In the genomic region with DNA sequence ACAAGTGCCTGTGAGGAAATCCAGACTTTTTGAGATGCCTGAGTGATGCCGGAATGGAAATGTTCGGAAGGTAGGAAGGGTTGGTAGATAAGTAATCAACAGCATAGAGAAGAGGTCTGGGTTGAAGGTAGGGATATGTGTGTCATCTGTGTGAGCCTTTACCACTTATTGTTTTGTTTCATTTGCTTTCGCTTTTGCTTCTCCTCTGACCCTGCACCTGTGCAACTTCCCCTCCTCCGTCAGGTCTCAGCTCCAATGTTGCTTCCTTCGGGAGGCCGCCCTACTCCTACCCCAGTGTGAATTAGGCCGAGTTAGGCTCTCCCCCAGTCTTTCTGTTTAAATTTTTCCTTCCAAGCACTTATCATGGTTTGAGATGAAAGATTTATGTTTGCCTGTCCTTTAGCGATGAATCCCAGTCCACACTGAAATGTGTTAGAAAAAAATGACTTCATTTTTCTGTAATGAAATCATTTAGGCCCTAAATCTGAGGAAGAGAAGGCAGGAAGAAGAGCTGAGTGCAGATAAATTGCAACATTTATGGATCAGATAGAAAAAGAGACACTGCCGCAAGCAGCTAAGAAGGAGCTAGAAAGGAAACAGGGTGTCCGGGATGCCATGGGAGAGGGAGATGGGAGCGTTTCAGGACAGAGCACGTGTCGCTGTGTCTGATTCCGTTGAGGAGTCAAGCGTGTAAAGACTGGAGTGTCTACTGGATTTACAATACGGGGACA, we compare ENCODE assay signal across 9 cellular contexts.
DNase-seq lines count a peak whose midpoint lies in the region; ATAC-seq, FAIRE-seq and TF ChIP-seq lines count a peak whose summit lies in the region.
"Had no signal": no experiment of that assay in that cellular context is flagged by ENCODE, and none has a peak within 500 bp of the region (broad histone marks: within the 10 kb centered on the region; RNA-seq: fewer than 3 reads in every experiment).

No MANE protein-coding gene starts in this region.

- H3K27me3 Mint-ChIP-seq in stimulated activated naive CD8-positive, alpha-beta T cell treated with anti-CD3 and anti-CD28 coated beads, Interleukin-15, amount 100 ng/mL, for 72 hours = no peaks in the 10 kb centered on the region
- H3K27me3 Mint-ChIP-seq: brain had no signal

- peak; percentile 92 for ATAC-seq in GM19397 (IDR thresholded peaks at IDR 0.05; ENCODE audit: unreplicated experiment)
- peak; percentile 85 for ATAC-seq in HG03442 (IDR thresholded peaks at IDR 0.05; ENCODE audit: unreplicated experiment)
- peak; percentile 95 for ATAC-seq in stimulated activated naive CD8-positive, alpha-beta T cell treated with anti-CD3 and anti-CD28 coated beads, Interleukin-15, amount 100 ng/mL, for 72 hours

- H3K4me1 ChIP-seq in duodenal mucosa (ENCODE audit: control insufficient read depth in 1 of 2, insufficient read depth in 2 of 2, low read length in 2 of 2) (peaks cover 7 to 16% of the 10 kb centered on the region in 2 donors), PC-9 (replicated peaks; ENCODE audit: insufficient read depth) (peaks cover 1% of the 10 kb centered on the region; the same call in 1 of the 2 replicates)

- peaks cover 5% of the 10 kb centered on the region; the same call in 1 of the 2 replicates for H3F3A ChIP-seq in PC-9 (ENCODE audit: insufficient read depth, low read depth)

- no peaks in the 10 kb centered on the region for H3K9me2 ChIP-seq in PC-9 (ENCODE audit: insufficient read depth)

- no peaks in the 10 kb centered on the region for H3K9me3 Mint-ChIP-seq in stimulated activated naive CD8-positive, alpha-beta T cell treated with anti-CD3 and anti-CD28 coated beads, Interleukin-15, amount 100 ng/mL, for 72 hours
- H3K9me3 Mint-ChIP-seq: brain had no signal

- no peaks in the 10 kb centered on the region for H3K36me3 ChIP-seq in duodenal mucosa (ENCODE audit: control insufficient read depth in 1 of 2, insufficient read depth in 2 of 2, low read length in 2 of 2)
- H3K36me3 ChIP-seq in PC-9 (ENCODE audit: low read depth) = no peaks in the 10 kb centered on the region

- no peak overlapping the region for H3K4me2 ChIP-seq in PC-9

- no peak overlapping the region for H3K27ac Mint-ChIP-seq in stimulated activated naive CD8-positive, alpha-beta T cell treated with anti-CD3 and anti-CD28 coated beads, Interleukin-15, amount 100 ng/mL, for 72 hours
- H3K27ac Mint-ChIP-seq: brain had no signal

- H3K9ac ChIP-seq in duodenal mucosa (ENCODE audit: low read depth in 1 of 2, low read length in 2 of 2) = no peak overlapping the region

- no peak overlapping the region for H2AFZ ChIP-seq in PC-9

- TF ChIP-seq CTCF in PC-9 (conservative IDR thresholded peaks at IDR 0.05) = no peak

- no peaks in the 10 kb centered on the region for H3K4me1 Mint-ChIP-seq in stimulated activated naive CD8-positive, alpha-beta T cell treated with anti-CD3 and anti-CD28 coated beads, Interleukin-15, amount 100 ng/mL, for 72 hours

- no peaks in the 10 kb centered on the region for H3K79me2 ChIP-seq in PC-9 (ENCODE audit: low read depth)

- H3K27ac ChIP-seq in duodenal mucosa (ENCODE audit: low read depth, low read length) (peak overlapping the region; percentile 16), PC-9 (no peak overlapping the region)

- H3K4me3 ChIP-seq in duodenal mucosa (ENCODE audit: low read depth in 1 of 2, low read length in 2 of 2) = peak overlapping the region; percentile 40 to 51
- H3K4me3 ChIP-seq in PC-9 = no peak overlapping the region

- H4K20me1 ChIP-seq in PC-9 (ENCODE audit: insufficient read depth) = no peaks in the 10 kb centered on the region

- no peak for FAIRE-seq in RCC 7860 (lab: Jason Lieb, UNC)

- DNase-seq in EH (ENCODE audit: low read depth) = peak; percentile 73
- DNase-seq in stimulated activated naive CD8-positive, alpha-beta T cell treated with anti-CD3 and anti-CD28 coated beads, Interleukin-15, amount 100 ng/mL, for 72 hours = peak; percentile 13 to 33
- DNase-seq in PC-9 = no peak
- DNase-seq in RCC 7860 (ENCODE audit: low spot score) = no peak
- no peak for DNase-seq in AML-193 (lab: John Stamatoyannopoulos, UW)

- H3K27me3 ChIP-seq in duodenal mucosa (ENCODE audit: control insufficient read depth in 1 of 2, insufficient read depth in 2 of 2, low read length in 2 of 2) (no peaks in the 10 kb centered on the region), PC-9 (ENCODE audit: insufficient read depth, low read depth) (no peaks in the 10 kb centered on the region)

- intact Hi-C loops in PC-9 (cut with micrococcal nuclease; ENCODE audit: unreplicated experiment) = no loop called here

- POLR2A ChIA-PET in PC-9 (lab: Charles Lee; ENCODE audit: unreplicated experiment) = no interaction called here

- H3K4me3 Mint-ChIP-seq in stimulated activated naive CD8-positive, alpha-beta T cell treated with anti-CD3 and anti-CD28 coated beads, Interleukin-15, amount 100 ng/mL, for 72 hours = no peak overlapping the region
- H3K4me3 Mint-ChIP-seq: brain had no signal

- no TSS peak for BruUV-seq in PC-9 (replicated peaks; lab: Mats Ljungman, UMichigan)

- no peaks in the 10 kb centered on the region for H3K9me3 ChIP-seq in duodenal mucosa (ENCODE audit: control insufficient read depth in 1 of 2, low read length in 2 of 2)
- H3K9me3 ChIP-seq in PC-9 (ENCODE audit: insufficient read depth, low read depth) = 0 out of 2 replicates have a peak, but pooled peaks cover 3% of the 10 kb centered on the region

- CTCF ChIA-PET in PC-9 (lab: Charles Lee) = no interaction called here

Comparison
In these comparisons a context has a peak if more than half of its experiments do, and no peak if none do; other contexts are left out.
1. DNase-seq: peak in EH (single experiment) and stimulated activated naive CD8-positive, alpha-beta T cell treated with anti-CD3 and anti-CD28 coated beads, Interleukin-15, amount 100 ng/mL, for 72 hours (2 of 2); none in PC-9 (0 of 2), RCC 7860 (single experiment) and AML-193 (0 of 2).
2. Peak in every context shown above with its lines, with median percentiles within 50 percentile points of each other: ATAC-seq.